ENCODE assay signal across 1 cellular context in genomic region chr5:45639038-45639437, GRCh38.
TF ChIP-seq lines count a peak whose summit lies in the region.

No MANE protein-coding gene starts in this region.

TF ChIP-seq in HCT116, 20 proteins besides CTCF, POLR2A, EP300 and RAD21 (continued from another document):
- TF ChIP-seq REST (IDR thresholded peaks at IDR 0.05; ENCODE audit: low read depth) (no peak), ZBTB33 (IDR thresholded peaks at IDR 0.05; ENCODE audit: extremely low read depth, insufficient replicate concordance, low read length) (no peak)
